Comparison of ENCODE assay signal across 35 cellular contexts in genomic region chr7:150393325-150393724, GRCh38. TPM values are rescaled to one million over a fixed set of nuclear protein-coding genes. Genes with fewer than 3 reads are reported as not detected.
"Had no signal": no experiment of that assay in that cellular context is flagged by ENCODE, and none has a peak within 500 bp of the region (broad histone marks: within the 10 kb centered on the region; RNA-seq: fewer than 3 reads in every experiment).

No MANE protein-coding gene starts in this region.

- ATAC-seq: activated CD8-positive, alpha-beta T cell treated with anti-CD3 and anti-CD28 coated beads for 36 hours; activated T-cell treated with anti-CD3 and anti-CD28 coated beads, Interleukin-2, amount 50 U/mL, for 72 hours; activated T-helper 17 cell treated with anti-CD3 and anti-CD28 coated beads, Interleukin-2, amount 50 U/mL, for 72 hours; T-cell; T-helper 17 cell had no signal

- H3K36me3 ChIP-seq: breast epithelium had no signal

- DNase-seq: activated CD4-positive, alpha-beta T cell treated with anti-CD3 and anti-CD28 coated beads for 1 hour; activated CD4-positive, alpha-beta T cell treated with anti-CD3 and anti-CD28 coated beads for 48 hours; activated CD4-positive, alpha-beta T cell treated with anti-CD3 and anti-CD28 coated beads, Interleukin-2, amount 50 U/mL, for 4 hours; activated CD4-positive, CD25-positive, alpha-beta regulatory T cell; activated CD8-positive, alpha-beta T cell treated with anti-CD3 and anti-CD28 coated beads for 36 hours; activated effector memory CD4-positive, alpha-beta T cell treated with anti-CD3 and anti-CD28 coated beads, Interleukin-2, amount 50 U/mL, for 16 hours; activated naive CD4-positive, alpha-beta T cell treated with Interleukin-2 at 50 U/mL for 16 hours; activated naive CD8-positive, alpha-beta T cell treated with anti-CD3 and anti-CD28 coated beads, Interleukin-2, amount 10 ng/mL, durations not matched to agents 7 days and 5 days; activated T-cell treated with anti-CD3 and anti-CD28 coated beads, Interleukin-2, amount 50 U/mL, for 1 hour; activated T-cell treated with anti-CD3 and anti-CD28 coated beads, Interleukin-2, amount 50 U/mL, for 72 hours; amygdala; NCI-H1092 treated with DMSO at 0.1 percent for 48 hours; NCI-H1417; NCI-H146; NCI-H187; NCI-H2029 treated with DMSO at 0.1 percent for 48 hours; NCI-H2107; NCI-H2171; NCI-H510A; NCI-H526; NCI-H748 treated with DMSO at 0.1 percent for 48 hours; NK-92 treated with Interleukin-12 subunit alpha and Interleukin-12 subunit beta, amount 100 ng/mL, for 24 hours; PC-9; SHP77; SJCRH30; T-cell; T-helper 17 cell had no signal

- H3K27me3 ChIP-seq: ascending aorta, breast epithelium, SJCRH30 had no signal

- H3K4me3 ChIP-seq: ascending aorta, breast epithelium, PC-9, SJCRH30, SK-N-MC had no signal

- H3K27ac ChIP-seq: ascending aorta, breast epithelium, PC-9, SJCRH30, SK-N-MC, VCaP had no signal

- H3K4me1 ChIP-seq: breast epithelium had no signal

- H3K9me3 ChIP-seq: ascending aorta, breast epithelium, SJCRH30 had no signal

RNA-seq across cellular contexts. Expression of gene RARRES2, which starts 51.9 kb away (rescaled TPM):
- total RNA-seq: activated CD8-positive, alpha-beta memory T cell treated with anti-CD3 and anti-CD28 coated beads for 36 hours; activated CD8-positive, alpha-beta T cell treated with anti-CD3 and anti-CD28 coated beads for 36 hours; activated naive CD8-positive, alpha-beta T cell treated with anti-CD3 and anti-CD28 coated beads, Interleukin-2, amount 10 ng/mL, durations not matched to agents 7 days and 5 days; activated T-cell treated with anti-CD3 and anti-CD28 coated beads, Interleukin-2, amount 50 U/mL, for 72 hours; activated T-helper 17 cell treated with anti-CD3 and anti-CD28 coated beads, Interleukin-2, amount 50 U/mL, for 72 hours; OCI-LY7; PC-9; T-helper 17 cell had no signal

RNA-seq across cellular contexts. Expression of gene GIMAP8, which starts 57.1 kb away (rescaled TPM):
- total RNA-seq: M059J, OCI-LY7, PC-9, SJCRH30 had no signal
